Comparison of ENCODE assay signal across 8 cellular contexts in genomic region chr17:67475161-67475887, GRCh38.
DNase-seq lines count a peak whose midpoint lies in the region; ATAC-seq and TF ChIP-seq lines count a peak whose summit lies in the region.

No MANE protein-coding gene starts in this region.

- no peak overlapping the region for H3K4me3 Mint-ChIP-seq in Caco-2 (ENCODE audit: unreplicated experiment)
- H3K4me3 Mint-ChIP-seq in immature natural killer cell: peak overlapping the region; percentile 66 to 84 (median 80)

- H3K4me3 ChIP-seq in Caco-2 (ENCODE audit: low read depth, low read length) (no peak overlapping the region), brain microvascular endothelial cell (ENCODE audit: low read depth, low read length) (peak overlapping the region; percentile 1)

- no peaks in the 10 kb centered on the region for H3K4me1 Mint-ChIP-seq in Caco-2 (ENCODE audit: low read depth, unreplicated experiment)
- peaks cover 69 to 72% of the 10 kb centered on the region in 2 donors for H3K4me1 Mint-ChIP-seq in immature natural killer cell

- no peaks in the 10 kb centered on the region for H3K36me3 ChIP-seq in Caco-2 (ENCODE audit: control insufficient read depth, insufficient read depth, low read length)
- H3K36me3 ChIP-seq in brain microvascular endothelial cell (replicated peaks): no peaks in the 10 kb centered on the region

- H3K9me3 ChIP-seq in Caco-2: peaks cover 7% of the 10 kb centered on the region; the same call in 1 of the 2 replicates

- no peak overlapping the region for H3K27ac Mint-ChIP-seq in Caco-2 (ENCODE audit: unreplicated experiment)
- peak overlapping the region; percentile 90 to 97 (median 96) for H3K27ac Mint-ChIP-seq in immature natural killer cell

- H3K4me1 ChIP-seq in Caco-2: no peaks in the 10 kb centered on the region

- POLR2A ChIA-PET in Caco-2 (lab: Charles Lee): interaction anchor here (0.8 kb wide), 1 partner anchor 15 kb away, joined by 3 read pairs; no protein-coding TSS in a partner anchor

- BruUV-seq in Caco-2 (replicated peaks; lab: Mats Ljungman, UMichigan): no TSS peak

- H3K27me3 ChIP-seq in Caco-2 (replicated peaks; ENCODE audit: control insufficient read depth, insufficient read depth, low read length) (no peaks in the 10 kb centered on the region), brain microvascular endothelial cell (replicated peaks) (no peaks in the 10 kb centered on the region)

- intact Hi-C loops in Caco-2 (cut with micrococcal nuclease; ENCODE audit: unreplicated experiment): loop anchor here (1.0 to 10.0 kb wide), 3 partner anchors 88 to 129 kb away; no protein-coding TSS in a partner anchor

- no peaks in the 10 kb centered on the region for H3K36me3 Mint-ChIP-seq in Caco-2 (ENCODE audit: insufficient read depth, unreplicated experiment)
- H3K36me3 Mint-ChIP-seq in immature natural killer cell: peaks cover 0 to 4% (median 0%) of the 10 kb centered on the region in 3 donors

- ATAC-seq in HG02642 (IDR thresholded peaks at IDR 0.05; ENCODE audit: poor library complexity, unreplicated experiment) (peak; percentile 76), GM21423 (IDR thresholded peaks at IDR 0.05; ENCODE audit: unreplicated experiment) (no peak)

- H3K27me3 Mint-ChIP-seq in Caco-2 (ENCODE audit: insufficient read depth, unreplicated experiment) (no peaks in the 10 kb centered on the region), immature natural killer cell (ENCODE audit: low read depth in 3 of 3) (peaks cover 2 to 9% (median 4%) of the 10 kb centered on the region in 3 donors)

- in situ Hi-C loops in brain microvascular endothelial cell (cut with HindIII; ENCODE audit: low pct_ligation_motif_present, low sequenced_read_pairs): loop anchor here (25.0 kb wide), 1 partner anchor 137 kb away; no protein-coding TSS in a partner anchor

- peak; percentile 78 to 86 for TF ChIP-seq CTCF in Caco-2 (IDR thresholded peaks at IDR 0.05; ENCODE audit: insufficient read depth in 1 of 2, low read depth in 1 of 2, low read length in 1 of 2, severe bottlenecking in 1 of 2, unreplicated experiment in 1 of 2)
- TF ChIP-seq CTCF in VCaP (conservative IDR thresholded peaks at IDR 0.05): peak; percentile 96
- TF ChIP-seq CTCF in brain microvascular endothelial cell (IDR thresholded peaks at IDR 0.05; ENCODE audit: low read depth, low read length, missing control alignments): peak; percentile 99

- DNase-seq in Caco-2: peak; percentile 47 to 71
- DNase-seq in NCI-H2171 (lab: John Stamatoyannopoulos, UW): peak; percentile 81
- peak; percentile 66 for DNase-seq in brain microvascular endothelial cell
- DNase-seq in immature natural killer cell: peak; percentile 78 to 84 (median 83)
- DNase-seq in stimulated activated CD4-positive, alpha-beta T cell treated with anti-CD3 and anti-CD28 coated beads, Interleukin-12 subunit alpha, Interleukin-12 subunit beta, amount 100 ng/mL, for 4 hours: peak; percentile 78

- H3K9me3 Mint-ChIP-seq in Caco-2 (ENCODE audit: unreplicated experiment): peaks cover 11% of the 10 kb centered on the region
- no peaks in the 10 kb centered on the region for H3K9me3 Mint-ChIP-seq in immature natural killer cell

- H3K27ac ChIP-seq in VCaP (peak overlapping the region; percentile 48), brain microvascular endothelial cell (no peak overlapping the region)

- CTCF ChIA-PET in Caco-2 (lab: Charles Lee): interaction anchor here (0.6 to 1.7 kb wide), 7 partner anchors 24 to 175 kb away, joined by 3 to 10 read pairs (median 4); no protein-coding TSS in a partner anchor
